Comparison of ENCODE assay signal across 11 cellular contexts in the genomic region with DNA sequence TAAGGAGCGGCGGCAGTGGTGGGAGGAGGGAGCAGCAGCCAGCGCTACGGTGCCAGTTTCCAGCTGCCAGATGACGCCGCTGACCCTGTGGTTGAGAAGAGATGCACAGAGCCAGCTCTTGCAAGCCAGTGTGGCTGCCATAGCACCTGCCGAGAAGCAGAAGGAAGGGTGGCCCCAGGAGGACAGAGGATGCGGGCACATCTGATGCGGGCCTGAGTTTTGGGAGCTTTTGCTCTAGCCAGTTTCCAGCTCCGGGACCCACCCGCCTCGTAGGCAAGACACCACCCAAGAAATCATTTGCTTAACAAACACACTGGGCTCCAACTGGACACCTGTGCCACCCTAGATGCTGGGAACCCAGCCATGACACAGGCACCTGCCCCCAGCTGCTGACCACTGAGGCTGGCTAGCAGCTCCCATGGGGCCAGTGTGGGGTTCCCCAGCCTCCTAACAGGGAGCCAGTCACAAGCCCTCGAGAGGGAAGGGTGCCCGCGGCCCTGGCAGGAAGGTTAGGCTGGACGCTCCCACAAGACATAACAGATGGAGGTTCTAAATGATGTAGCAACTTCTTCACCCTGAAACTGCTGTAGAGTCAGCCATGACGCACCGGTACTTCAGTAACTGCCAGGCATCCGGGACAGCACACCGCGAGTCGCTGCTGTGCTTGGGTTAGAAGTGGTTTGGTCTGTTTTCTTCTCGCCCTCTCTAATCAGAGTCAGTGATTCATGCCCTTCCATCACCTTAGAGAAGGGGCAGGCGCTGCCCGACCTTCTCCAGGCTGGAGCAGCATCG. TPM values are rescaled to one million over a fixed set of nuclear protein-coding genes. Genes with fewer than 3 reads are reported as not detected.
DNase-seq lines count a peak whose midpoint lies in the region; ATAC-seq lines count a peak whose summit lies in the region.
"Had no signal": no experiment of that assay in that cellular context is flagged by ENCODE, and none has a peak within 500 bp of the region (broad histone marks: within the 10 kb centered on the region; RNA-seq: fewer than 3 reads in every experiment).

No MANE protein-coding gene starts in this region.

- DNase-seq in ACHN, result peak; percentile 49
- peak; percentile 64 for DNase-seq in NCI-H510A (lab: John Stamatoyannopoulos, UW)
- DNase-seq in fibroblast of peridontal ligament (ENCODE audit: extremely low read depth), result peak; percentile 46
- no peak for DNase-seq in anterior cingulate cortex (lab: John Stamatoyannopoulos, UW)
- DNase-seq in mucosa of gallbladder (ENCODE audit: low spot score), result no peak
- DNase-seq: activated gamma-delta T cell; GDM1; stimulated activated CD4-positive, alpha-beta T cell treated with anti-CD3 and anti-CD28 coated beads, Interleukin-12 subunit alpha, Interleukin-12 subunit beta, amount 100 ng/mL, for 4 hours had no signal

- ATAC-seq in GM18861 (IDR thresholded peaks at IDR 0.05; ENCODE audit: unreplicated experiment), result peak; percentile 57
- ATAC-seq in HG02938 (IDR thresholded peaks at IDR 0.05; ENCODE audit: unreplicated experiment), result no peak
- no peak for ATAC-seq in GM21367 (IDR thresholded peaks at IDR 0.05; ENCODE audit: unreplicated experiment)

- in situ Hi-C loops in ACHN (cut with HindIII; ENCODE audit: low pct_ligation_motif_present, low pct_unique_long_range_greater_than_20kb, low sequenced_read_pairs), result no loop called here

RNA-seq across cellular contexts. Expression of a gene that starts 8.9 kb away (rescaled TPM):
- 1.2 TPM for total RNA-seq in mucosa of gallbladder

RNA-seq across cellular contexts. Expression of a gene that starts 34.9 kb away (rescaled TPM):
- 47.1 TPM for total RNA-seq in mucosa of gallbladder

Comparison
In these comparisons a context has a peak if more than half of its experiments do, and no peak if none do; other contexts are left out.
1. DNase-seq: peak in ACHN (single experiment), NCI-H510A (single experiment) and fibroblast of peridontal ligament (single experiment); none in anterior cingulate cortex (0 of 58) and mucosa of gallbladder (single experiment).